ENCODE assay signal across 8 cellular contexts in the genomic region with DNA sequence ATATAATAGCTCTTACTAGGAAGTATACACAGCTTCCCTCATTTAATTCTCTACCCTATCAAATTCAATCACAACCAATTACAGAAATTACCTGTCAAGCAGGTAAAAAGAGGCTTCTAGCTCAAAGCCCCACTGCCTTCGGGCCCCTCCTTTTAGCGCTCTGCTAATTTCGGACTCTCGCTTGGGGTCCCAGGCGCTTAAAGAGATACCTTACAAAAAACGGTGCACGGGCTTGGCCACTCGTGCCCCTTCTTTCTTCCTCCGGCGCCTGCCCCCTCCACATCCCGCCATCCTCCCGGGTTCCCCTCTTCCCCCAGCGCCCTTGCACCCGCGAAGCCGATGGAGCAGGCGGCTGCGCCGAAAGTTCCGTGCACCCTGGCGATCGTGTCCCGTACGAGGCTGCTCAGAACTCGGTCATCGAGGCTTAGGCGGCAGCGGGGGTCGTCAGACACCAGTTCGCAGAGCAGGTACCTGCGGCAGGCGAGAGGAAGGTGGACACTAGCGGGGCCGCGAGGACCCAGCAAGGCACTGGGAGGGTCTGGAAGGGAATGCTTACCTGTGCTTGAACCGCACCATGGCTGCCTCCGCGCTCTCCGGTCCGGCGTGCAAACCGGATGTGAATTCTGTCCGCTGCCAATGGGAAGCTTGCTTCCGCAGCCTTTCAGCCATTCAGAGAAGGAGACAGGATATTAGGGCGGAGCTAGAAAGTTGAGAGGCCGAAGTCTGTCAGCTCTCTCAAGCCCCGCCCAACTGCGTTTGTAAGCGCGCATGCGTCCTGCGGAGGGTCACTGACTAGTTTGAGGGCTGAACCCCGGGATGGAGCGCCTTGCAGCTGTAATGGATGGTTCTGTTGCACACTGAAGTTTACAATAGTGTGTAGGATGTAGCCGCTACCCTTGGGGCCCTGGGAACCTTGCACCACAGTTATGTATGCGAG. TPM values are rescaled to one million over a fixed set of nuclear protein-coding genes. Genes with fewer than 3 reads are reported as not detected.
A peak's percentile ranks its signal among the peaks of the same experiment; 100 is the strongest.
DNase-seq lines count a peak whose midpoint lies in the region; ATAC-seq and TF ChIP-seq lines count a peak whose summit lies in the region.

TSS of gene POP5 (minus strand) at position 616 of the 937 bp plus-strand sequence. CDS start at position 576, 40 bp downstream.

- H3K36me3 Mint-ChIP-seq in T-helper 1 cell treated with Interleukin-12 subunit alpha and Interleukin-12 subunit beta and Interleukin-4 antibody, amounts not matched to agents 30 μg/mL and 1 μg/mL, for 36 hours (ENCODE audit: low read depth): peaks cover 21% of the 10 kb centered on the region

- peak within 1 kb of the TSS; percentile 86 for H3K27ac Mint-ChIP-seq in T-helper 1 cell treated with Interleukin-12 subunit alpha and Interleukin-12 subunit beta and Interleukin-4 antibody, amounts not matched to agents 30 μg/mL and 1 μg/mL, for 36 hours

- H3K27me3 ChIP-seq in upper lobe of right lung: no peaks in the 10 kb centered on the region

- peaks cover 34% of the 10 kb centered on the region for H3K4me1 Mint-ChIP-seq in T-helper 1 cell treated with Interleukin-12 subunit alpha and Interleukin-12 subunit beta and Interleukin-4 antibody, amounts not matched to agents 30 μg/mL and 1 μg/mL, for 36 hours (ENCODE audit: low read depth)

- in situ Hi-C loops in GM13977 (cut with MboI; ENCODE audit: low pct_unique_long_range_greater_than_20kb, low sequenced_read_pairs, unreplicated experiment): loop anchor here (10.0 to 25.0 kb wide), 2 partner anchors 134 to 381 kb away; partner anchors contain the start of gene UNC119B

- TF ChIP-seq CTCF in GM13977 (IDR thresholded peaks at IDR 0.05; ENCODE audit: extremely low read depth, insufficient read depth, missing control alignments) (no peak), upper lobe of right lung (IDR thresholded peaks at IDR 0.05) (no peak)

- H3K4me3 ChIP-seq in upper lobe of right lung: peak within 1 kb of the TSS; percentile 77

- peak within 1 kb of the TSS; percentile 97 for H3K4me3 Mint-ChIP-seq in T-helper 1 cell treated with Interleukin-12 subunit alpha and Interleukin-12 subunit beta and Interleukin-4 antibody, amounts not matched to agents 30 μg/mL and 1 μg/mL, for 36 hours

- H3K9me3 Mint-ChIP-seq in T-helper 1 cell treated with Interleukin-12 subunit alpha and Interleukin-12 subunit beta and Interleukin-4 antibody, amounts not matched to agents 30 μg/mL and 1 μg/mL, for 36 hours: no peaks in the 10 kb centered on the region

- intact Hi-C loops in left cardiac atrium (cut with DNase I) (loop anchor here (5.0 to 10.0 kb wide), 4 partner anchors 66 to 514 kb away; no protein-coding TSS in a partner anchor), posterior vena cava (cut with DNase I) (loop anchor here (5.0 kb wide), 4 partner anchors 66 to 526 kb away; partner anchors contain the start of gene UNC119B (in 1 of the 2)), upper lobe of right lung (cut with DNase I) (no loop called here)

- H3K9me3 ChIP-seq in upper lobe of right lung: no peaks in the 10 kb centered on the region

- H3K4me1 ChIP-seq in upper lobe of right lung: peaks cover 21% of the 10 kb centered on the region

- peak; percentile 93 for DNase-seq in GM13977 (ENCODE audit: low spot score)
- DNase-seq in NCI-H1694 (lab: John Stamatoyannopoulos, UW): peak; percentile 92
- DNase-seq in amniotic stem cell (lab: John Stamatoyannopoulos, UW): peak; percentile 96
- peak; percentile 96 for DNase-seq in left cardiac atrium
- DNase-seq in posterior vena cava (ENCODE audit: low spot score): peak; percentile 98
- peak; percentile 97 for DNase-seq in upper lobe of right lung

- H3K27ac ChIP-seq in upper lobe of right lung: peak within 1 kb of the TSS; percentile 71

- peak; percentile 93 for ATAC-seq in HG02884 (IDR thresholded peaks at IDR 0.05; ENCODE audit: unreplicated experiment)
- peak; percentile 94 for ATAC-seq in left cardiac atrium
- peak; percentile 97 for ATAC-seq in upper lobe of right lung

- H3K27me3 Mint-ChIP-seq in T-helper 1 cell treated with Interleukin-12 subunit alpha and Interleukin-12 subunit beta and Interleukin-4 antibody, amounts not matched to agents 30 μg/mL and 1 μg/mL, for 36 hours (ENCODE audit: low read depth): peaks cover 21% of the 10 kb centered on the region

- H3K36me3 ChIP-seq in upper lobe of right lung: peaks cover 39% of the 10 kb centered on the region

RNA-seq across cellular contexts. Expression of gene POP5, which starts in this region (rescaled TPM):
- total RNA-seq in left cardiac atrium (10 to 100 TPM; 27.9 to 34.3 TPM), posterior vena cava (10 to 100 TPM; 19.6 to 28.9 TPM), upper lobe of right lung (41.1 TPM)

Comparison
In these comparisons a context has a peak if more than half of its experiments do, and no peak if none do; other contexts are left out.
1. Peak in every context shown above with its lines: DNase-seq, ATAC-seq, H3K4me3 ChIP-seq and H3K27ac ChIP-seq.